24 cellular contexts compared by ENCODE assay signal in genomic region chr1:52683367-52683940, GRCh38. TPM values are rescaled to one million over a fixed set of nuclear protein-coding genes. Genes with fewer than 3 reads are reported as not detected.
DNase-seq lines count a peak whose midpoint lies in the region; ATAC-seq and TF ChIP-seq lines count a peak whose summit lies in the region.
"Had no signal": no experiment of that assay in that cellular context is flagged by ENCODE, and none has a peak within 500 bp of the region (broad histone marks: within the 10 kb centered on the region; RNA-seq: fewer than 3 reads in every experiment).

No MANE protein-coding gene starts in this region.

- intact Hi-C loops in activated CD4-positive, alpha-beta T cell treated with anti-CD3 and anti-CD28 coated beads for 36 hours (cut with DNase I, micrococcal nuclease) = loop anchor here (10.0 kb wide), 2 partner anchors 539 to 789 kb away; partner anchors contain the start of gene ZFYVE9 (in 1 of the 2)
- intact Hi-C loops in activated naive CD4-positive, alpha-beta T cell treated with anti-CD3 and anti-CD28 coated beads for 36 hours (cut with micrococcal nuclease) = no loop called here
- intact Hi-C loops in activated CD4-positive, alpha-beta memory T cell treated with anti-CD3 and anti-CD28 coated beads for 36 hours (cut with micrococcal nuclease) = no loop called here
- intact Hi-C loops in naive thymus-derived CD4-positive, alpha-beta T cell (cut with micrococcal nuclease) = loop anchor here in 1 of 2 donors (10.0 kb wide), 1 partner anchor 789 kb away; no protein-coding TSS in a partner anchor
- intact Hi-C loops in uterus (cut with DNase I; ENCODE audit: low total_unique reads) (no loop called here), ovary (cut with DNase I) (loop anchor here in 1 of 4 donors (10.0 kb wide), 1 partner anchor 559 kb away; no protein-coding TSS in a partner anchor)

- 84 to 98% (median 86%) methylated on average over 4 of the region's 4 CpGs for WGBS in ovary, 3 donors

- CTCF ChIA-PET in activated CD4-positive, alpha-beta T cell treated with anti-CD3 and anti-CD28 coated beads for 36 hours (lab: Charles Lee) = interaction anchor here (0.5 to 2.0 kb wide), 2 partner anchors 24 to 279 kb away, joined by 3 to 6 read pairs; partner anchors contain the start of genes ORC1 and PRPF38A
- CTCF ChIA-PET in activated naive CD4-positive, alpha-beta T cell treated with anti-CD3 and anti-CD28 coated beads for 36 hours (lab: Charles Lee) = interaction anchor here (0.6 kb wide), 2 partner anchors 317 to 562 kb away, joined by 3 read pairs; no protein-coding TSS in a partner anchor
- CTCF ChIA-PET in activated CD4-positive, alpha-beta memory T cell treated with anti-CD3 and anti-CD28 coated beads for 36 hours (lab: Charles Lee) = interaction anchor here (5.0 kb wide), 1 partner anchor 279 kb away, joined by 40 read pairs; the partner anchor contains the start of genes ORC1 and PRPF38A
- CTCF ChIA-PET in naive thymus-derived CD4-positive, alpha-beta T cell (lab: Charles Lee) = no interaction called here

- H3K27ac Mint-ChIP-seq in activated CD4-positive, alpha-beta T cell treated with anti-CD3 and anti-CD28 coated beads for 36 hours = no peak overlapping the region
- H3K27ac Mint-ChIP-seq in activated naive CD4-positive, alpha-beta T cell treated with anti-CD3 and anti-CD28 coated beads for 36 hours = peak overlapping the region; percentile 33
- H3K27ac Mint-ChIP-seq in activated CD4-positive, alpha-beta memory T cell treated with anti-CD3 and anti-CD28 coated beads for 36 hours = peak overlapping the region; percentile 28
- peak overlapping the region in 6 of 9 donors; percentile 8 to 68 (median 26) for H3K27ac Mint-ChIP-seq in naive thymus-derived CD4-positive, alpha-beta T cell
- H3K27ac Mint-ChIP-seq: HFFc6 had no signal

- no peaks in the 10 kb centered on the region for H3K36me3 ChIP-seq in naive thymus-derived CD4-positive, alpha-beta T cell (ENCODE audit: control insufficient read depth in 2 of 3, insufficient read depth in 3 of 3, low read length in 3 of 3)
- H3K36me3 ChIP-seq in uterus (no peaks in the 10 kb centered on the region), ovary (no peaks in the 10 kb centered on the region)

- H3K36me3 Mint-ChIP-seq in activated CD4-positive, alpha-beta T cell treated with anti-CD3 and anti-CD28 coated beads for 36 hours (ENCODE audit: low read depth) = peaks cover 33% of the 10 kb centered on the region
- peaks cover 27% of the 10 kb centered on the region for H3K36me3 Mint-ChIP-seq in activated naive CD4-positive, alpha-beta T cell treated with anti-CD3 and anti-CD28 coated beads for 36 hours (ENCODE audit: low read depth)
- peaks cover 26% of the 10 kb centered on the region for H3K36me3 Mint-ChIP-seq in activated CD4-positive, alpha-beta memory T cell treated with anti-CD3 and anti-CD28 coated beads for 36 hours
- H3K36me3 Mint-ChIP-seq in naive thymus-derived CD4-positive, alpha-beta T cell = peaks cover 0 to 22% (median 19%) of the 10 kb centered on the region in 5 donors

- no peaks in the 10 kb centered on the region for H3K9me3 ChIP-seq in naive thymus-derived CD4-positive, alpha-beta T cell (ENCODE audit: control insufficient read depth in 2 of 3, low read length in 3 of 3)
- H3K9me3 ChIP-seq in uterus = no peaks in the 10 kb centered on the region
- peaks cover 0 to 5% of the 10 kb centered on the region in 2 donors for H3K9me3 ChIP-seq in ovary
- H3K9me3 ChIP-seq: SJCRH30 had no signal

- H3K4me1 ChIP-seq in naive thymus-derived CD4-positive, alpha-beta T cell (ENCODE audit: control insufficient read depth in 2 of 2, insufficient read depth in 2 of 2, low read length in 2 of 2) = peaks cover 4 to 6% of the 10 kb centered on the region in 2 donors
- H3K4me1 ChIP-seq in uterus (no peaks in the 10 kb centered on the region), ovary (ENCODE audit: insufficient read depth) (no peaks in the 10 kb centered on the region)

- H3K9me3 Mint-ChIP-seq in activated CD4-positive, alpha-beta T cell treated with anti-CD3 and anti-CD28 coated beads for 36 hours (ENCODE audit: low read depth) = no peaks in the 10 kb centered on the region
- no peaks in the 10 kb centered on the region for H3K9me3 Mint-ChIP-seq in activated naive CD4-positive, alpha-beta T cell treated with anti-CD3 and anti-CD28 coated beads for 36 hours
- no peaks in the 10 kb centered on the region for H3K9me3 Mint-ChIP-seq in activated CD4-positive, alpha-beta memory T cell treated with anti-CD3 and anti-CD28 coated beads for 36 hours
- no peaks in the 10 kb centered on the region for H3K9me3 Mint-ChIP-seq in naive thymus-derived CD4-positive, alpha-beta T cell
- H3K9me3 Mint-ChIP-seq: CD8-positive, alpha-beta memory T cell; HFFc6 had no signal

- no peak overlapping the region for H3K4me3 Mint-ChIP-seq in activated CD4-positive, alpha-beta T cell treated with anti-CD3 and anti-CD28 coated beads for 36 hours
- no peak overlapping the region for H3K4me3 Mint-ChIP-seq in activated naive CD4-positive, alpha-beta T cell treated with anti-CD3 and anti-CD28 coated beads for 36 hours
- H3K4me3 Mint-ChIP-seq in activated CD4-positive, alpha-beta memory T cell treated with anti-CD3 and anti-CD28 coated beads for 36 hours = no peak overlapping the region
- H3K4me3 Mint-ChIP-seq in naive thymus-derived CD4-positive, alpha-beta T cell = no peak overlapping the region
- H3K4me3 Mint-ChIP-seq: CD8-positive, alpha-beta memory T cell; HFFc6 had no signal

- no peak overlapping the region for H3K4me3 ChIP-seq in naive thymus-derived CD4-positive, alpha-beta T cell (ENCODE audit: low read length)
- no peak overlapping the region for H3K4me3 ChIP-seq in uterus
- no peak overlapping the region for H3K4me3 ChIP-seq in ovary
- H3K4me3 ChIP-seq: SJCRH30 had no signal

- peak; percentile 37 for ATAC-seq in activated CD4-positive, alpha-beta T cell treated with anti-CD3 and anti-CD28 coated beads for 36 hours
- ATAC-seq in naive thymus-derived CD4-positive, alpha-beta T cell = no peak
- ATAC-seq: HepG2 had no signal

- TF ChIP-seq POLR2A in uterus (IDR thresholded peaks at IDR 0.05) (no peak), ovary (IDR thresholded peaks at IDR 0.05) (no peak)

- TF ChIP-seq EP300 in ovary (IDR thresholded peaks at IDR 0.05) = no peak

- no peak overlapping the region for H3K27ac ChIP-seq in naive thymus-derived CD4-positive, alpha-beta T cell (ENCODE audit: low read depth, low read length)
- H3K27ac ChIP-seq in uterus = no peak overlapping the region
- H3K27ac ChIP-seq in ovary = no peak overlapping the region
- H3K27ac ChIP-seq: HL-60, SJCRH30 had no signal

- no peaks in the 10 kb centered on the region for H3K27me3 ChIP-seq in naive thymus-derived CD4-positive, alpha-beta T cell (ENCODE audit: control insufficient read depth in 2 of 2, insufficient read depth in 2 of 2, low read length in 2 of 2)
- H3K27me3 ChIP-seq in uterus (no peaks in the 10 kb centered on the region), ovary (no peaks in the 10 kb centered on the region)
- H3K27me3 ChIP-seq: SJCRH30 had no signal

- TF ChIP-seq CTCF in uterus (IDR thresholded peaks at IDR 0.05) (no peak), ovary (IDR thresholded peaks at IDR 0.05) (no peak)

- no peak for DNase-seq in activated CD4-positive, alpha-beta T cell treated with anti-CD3 and anti-CD28 coated beads for 36 hours
- no peak for DNase-seq in activated CD4-positive, alpha-beta T cell treated with anti-CD3 and anti-CD28 coated beads for 48 hours
- no peak for DNase-seq in activated naive CD4-positive, alpha-beta T cell treated with anti-CD3 and anti-CD28 coated beads for 36 hours
- no peak for DNase-seq in activated naive CD4-positive, alpha-beta T cell (lab: John Stamatoyannopoulos, UW)
- no peak for DNase-seq in activated CD4-positive, alpha-beta memory T cell treated with anti-CD3 and anti-CD28 coated beads for 36 hours
- DNase-seq in naive thymus-derived CD4-positive, alpha-beta T cell = no peak
- DNase-seq in uterus (no peak), ovary (no peak)
- DNase-seq: 8988T; C1 segment of cervical spinal cord; CD8-positive, alpha-beta memory T cell; H7; HFFc6; KG1; NCI-H1105; NCI-H146; NCI-H2029 treated with DMSO at 0.1 percent for 48 hours; NCI-H2171; NCI-H526; OCI-M1; SJCRH30 had no signal

- H3K4me1 Mint-ChIP-seq in activated CD4-positive, alpha-beta T cell treated with anti-CD3 and anti-CD28 coated beads for 36 hours = peaks cover 8% of the 10 kb centered on the region
- H3K4me1 Mint-ChIP-seq in activated naive CD4-positive, alpha-beta T cell treated with anti-CD3 and anti-CD28 coated beads for 36 hours (ENCODE audit: low read depth) = peaks cover 15% of the 10 kb centered on the region
- peaks cover 6% of the 10 kb centered on the region for H3K4me1 Mint-ChIP-seq in activated CD4-positive, alpha-beta memory T cell treated with anti-CD3 and anti-CD28 coated beads for 36 hours (ENCODE audit: low read depth)
- peaks cover 6 to 28% (median 13%) of the 10 kb centered on the region in 7 donors for H3K4me1 Mint-ChIP-seq in naive thymus-derived CD4-positive, alpha-beta T cell

- POLR2A ChIA-PET in activated CD4-positive, alpha-beta T cell treated with anti-CD3 and anti-CD28 coated beads for 36 hours (lab: Charles Lee) = no interaction called here
- POLR2A ChIA-PET in activated CD4-positive, alpha-beta memory T cell treated with anti-CD3 and anti-CD28 coated beads for 36 hours (lab: Charles Lee) = no interaction called here
- POLR2A ChIA-PET in naive thymus-derived CD4-positive, alpha-beta T cell (lab: Charles Lee) = no interaction called here

- H3K27me3 Mint-ChIP-seq in activated CD4-positive, alpha-beta T cell treated with anti-CD3 and anti-CD28 coated beads for 36 hours = no peaks in the 10 kb centered on the region
- no peaks in the 10 kb centered on the region for H3K27me3 Mint-ChIP-seq in activated naive CD4-positive, alpha-beta T cell treated with anti-CD3 and anti-CD28 coated beads for 36 hours (ENCODE audit: low read depth)
- H3K27me3 Mint-ChIP-seq in activated CD4-positive, alpha-beta memory T cell treated with anti-CD3 and anti-CD28 coated beads for 36 hours = no peaks in the 10 kb centered on the region
- H3K27me3 Mint-ChIP-seq in naive thymus-derived CD4-positive, alpha-beta T cell = no peaks in the 10 kb centered on the region
- H3K27me3 Mint-ChIP-seq: CD8-positive, alpha-beta memory T cell had no signal

RNA-seq across cellular contexts. Expression of gene COA7, which starts 14.7 kb away (rescaled TPM):
- total RNA-seq in activated CD4-positive, alpha-beta T cell treated with anti-CD3 and anti-CD28 coated beads for 36 hours = 10 to 100 TPM; 11.0 to 17.2 TPM
- total RNA-seq in activated naive CD4-positive, alpha-beta T cell treated with anti-CD3 and anti-CD28 coated beads for 36 hours = 10 to 100 TPM; 11.4 to 11.7 TPM
- 10 to 100 TPM; 17.9 to 18.7 TPM for total RNA-seq in activated CD4-positive, alpha-beta memory T cell treated with anti-CD3 and anti-CD28 coated beads for 36 hours
- 10 to 100 TPM in 1 of 5 experiments, 1 to 10 TPM in 4; 1.4 to 14.4 (median 3.0) TPM for total RNA-seq in naive thymus-derived CD4-positive, alpha-beta T cell
- 1 to 10 TPM; 2.0 to 3.7 TPM for polyA plus RNA-seq in naive thymus-derived CD4-positive, alpha-beta T cell
- 10 to 100 TPM in 2 of 4 donors, 1 to 10 TPM in 2; 4.1 to 18.8 (median 11.2) TPM for total RNA-seq in uterus
- total RNA-seq in ovary = 10 to 100 TPM in 5 of 7 donors, 1 to 10 TPM in 2; 3.5 to 27.2 (median 18.6) TPM
- polyA plus RNA-seq in ovary = 10 to 100 TPM in 1 of 2 donors, 1 to 10 TPM in 1; 4.3 to 12.3 TPM

RNA-seq across cellular contexts. Expression of gene ZYG11B, which starts 42.8 kb away (rescaled TPM):
- total RNA-seq in activated CD4-positive, alpha-beta T cell treated with anti-CD3 and anti-CD28 coated beads for 36 hours = 10 to 100 TPM; 12.9 to 14.3 TPM
- total RNA-seq in activated naive CD4-positive, alpha-beta T cell treated with anti-CD3 and anti-CD28 coated beads for 36 hours = 10 to 100 TPM; 10.7 to 11.6 TPM
- 10 to 100 TPM; 14.2 to 14.8 TPM for total RNA-seq in activated CD4-positive, alpha-beta memory T cell treated with anti-CD3 and anti-CD28 coated beads for 36 hours
- 10 to 100 TPM; 14.9 to 26.8 (median 17.9) TPM for total RNA-seq in naive thymus-derived CD4-positive, alpha-beta T cell
- polyA plus RNA-seq in naive thymus-derived CD4-positive, alpha-beta T cell = 10 to 100 TPM; 14.2 to 22.2 TPM
- total RNA-seq in uterus (100 to 1,000 TPM in 1 of 4 donors, 10 to 100 TPM in 3; 22.5 to 100 (median 45.8) TPM), ovary (10 to 100 TPM; 27.2 to 37.1 (median 32.8) TPM)
- 10 to 100 TPM in 1 of 2 donors, 1 to 10 TPM in 1; 9.8 to 17.8 TPM for polyA plus RNA-seq in ovary

RNA-seq across cellular contexts. Expression of gene SHISAL2A, which starts 50.5 kb away (rescaled TPM):
- 1 to 10 TPM; 8.1 to 9.8 TPM for total RNA-seq in activated CD4-positive, alpha-beta T cell treated with anti-CD3 and anti-CD28 coated beads for 36 hours
- 10 to 100 TPM; 11.3 to 11.4 TPM for total RNA-seq in activated naive CD4-positive, alpha-beta T cell treated with anti-CD3 and anti-CD28 coated beads for 36 hours
- 10 to 100 TPM in 1 of 2 experiments, 1 to 10 TPM in 1; 9.9 to 11.0 TPM for total RNA-seq in activated CD4-positive, alpha-beta memory T cell treated with anti-CD3 and anti-CD28 coated beads for 36 hours
- 10 to 100 TPM; 12.0 to 87.1 (median 49.8) TPM for total RNA-seq in naive thymus-derived CD4-positive, alpha-beta T cell
- polyA plus RNA-seq in naive thymus-derived CD4-positive, alpha-beta T cell = 1 to 10 TPM; 6.8 to 6.9 TPM
- total RNA-seq in uterus (under 1 TPM in 2 of 4 donors, not detected in 2; 0.28 to 0.49 TPM), ovary (under 1 TPM in 4 of 7 donors, not detected in 3; 0.12 to 0.69 (median 0.34) TPM)
- not detected for polyA plus RNA-seq in ovary
- total RNA-seq: HepG2, HFFc6, HT-29, SJCRH30 had no signal
- polyA plus RNA-seq: HepG2 had no signal

Comparison
In these comparisons a context has a peak if more than half of its experiments do, and no peak if none do; other contexts are left out.
1. RNA of gene SHISAL2A, which starts 50.5 kb away (total RNA-seq): 12.0 to 87.1 TPM in naive thymus-derived CD4-positive, alpha-beta T cell, 11.3 to 11.4 TPM in activated naive CD4-positive, alpha-beta T cell treated with anti-CD3 and anti-CD28 coated beads for 36 hours, 9.9 to 11.0 TPM in activated CD4-positive, alpha-beta memory T cell treated with anti-CD3 and anti-CD28 coated beads for 36 hours and 8.1 to 9.8 TPM in activated CD4-positive, alpha-beta T cell treated with anti-CD3 and anti-CD28 coated beads for 36 hours; 0.28 to 0.49 TPM in uterus and 0.12 to 0.69 TPM in ovary; every median in the first group is over 4 times any median in the second.
2. intact Hi-C loops: an anchor here in activated CD4-positive, alpha-beta T cell treated with anti-CD3 and anti-CD28 coated beads for 36 hours (10.0 kb wide); none called in activated naive CD4-positive, alpha-beta T cell treated with anti-CD3 and anti-CD28 coated beads for 36 hours, activated CD4-positive, alpha-beta memory T cell treated with anti-CD3 and anti-CD28 coated beads for 36 hours and uterus.